In the genomic region with DNA sequence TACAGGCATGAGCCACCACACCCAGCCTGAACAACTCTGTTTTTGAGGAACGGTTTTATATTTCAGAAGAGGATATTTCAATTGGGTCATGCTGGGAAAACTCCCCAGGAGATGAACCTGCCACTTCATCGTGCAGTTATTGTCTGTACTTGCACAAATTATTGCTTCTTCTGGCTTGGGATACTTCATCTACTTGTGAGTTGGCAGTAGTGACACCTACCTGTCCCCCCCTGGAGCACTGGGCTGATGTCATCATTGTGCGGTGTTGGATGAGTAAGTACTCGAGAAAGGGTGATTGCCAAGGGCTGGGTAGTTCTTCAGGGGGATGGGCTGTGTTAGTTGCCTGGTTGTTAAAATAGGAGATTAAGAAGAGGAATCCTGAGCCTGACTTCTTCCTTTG, we compare ENCODE assay signal across 19 cellular contexts.
DNase-seq lines count a peak whose midpoint lies in the region; ATAC-seq and TF ChIP-seq lines count a peak whose summit lies in the region.
"Had no signal": no experiment of that assay in that cellular context is flagged by ENCODE, and none has a peak within 500 bp of the region (broad histone marks: within the 10 kb centered on the region; RNA-seq: fewer than 3 reads in every experiment).

No MANE protein-coding gene starts in this region.

- H3K27ac ChIP-seq in RWPE2 (ENCODE audit: poor library complexity, severe bottlenecking) (peak overlapping the region; percentile 4), prostate gland (no peak overlapping the region), H9 (ENCODE audit: insufficient read length, low read depth, low read length) (no peak overlapping the region)
- H3K27ac ChIP-seq: BLaER1, body of pancreas, VCaP had no signal

- no peak for TF ChIP-seq CTCF in RWPE2 (IDR thresholded peaks at IDR 0.05; ENCODE audit: poor library complexity, severe bottlenecking)
- TF ChIP-seq CTCF in prostate gland (IDR thresholded peaks at IDR 0.05): no peak
- TF ChIP-seq CTCF in H9 (conservative IDR thresholded peaks at IDR 0.05): no peak

- no peak overlapping the region for H2BK15ac ChIP-seq in H9 (ENCODE audit: low read depth, low read length)

- H3K14ac ChIP-seq in H9 (ENCODE audit: insufficient read depth, low read length): no peak overlapping the region

- no peak overlapping the region for H2AFZ ChIP-seq in H9 (ENCODE audit: low read length)

- H3K23me2 ChIP-seq in H9 (ENCODE audit: insufficient read length, low read depth, low read length, poor library complexity, severe bottlenecking): no peaks in the 10 kb centered on the region

- H3K27ac Mint-ChIP-seq in H9: no peak overlapping the region
- H3K27ac Mint-ChIP-seq: activated CD4-positive, alpha-beta T cell treated with anti-CD3 and anti-CD28 coated beads, Interleukin-2, amount 10 ng/mL, durations not matched to agents 7 days and 5 days; activated naive CD8-positive, alpha-beta T cell treated with anti-CD3 and anti-CD28 coated beads, Interleukin-2, amount 10 ng/mL, durations not matched to agents 7 days and 5 days; endodermal cell; T-helper 1 cell treated with Interleukin-12 subunit alpha and Interleukin-12 subunit beta and Interleukin-4 antibody, amounts not matched to agents 30 μg/mL and 1 μg/mL, for 36 hours had no signal

- no peak overlapping the region for H3K23ac ChIP-seq in H9 (ENCODE audit: insufficient read length, low read depth, low read length)

- no peaks in the 10 kb centered on the region for H3K79me1 ChIP-seq in H9 (ENCODE audit: insufficient read depth, low read depth, low read length, poor library complexity, severe bottlenecking)

- no peak overlapping the region for H2BK120ac ChIP-seq in H9 (ENCODE audit: low read depth, low read length, poor library complexity, severe bottlenecking)

- peaks cover 2% of the 10 kb centered on the region; the same call in 1 of the 2 replicates for H3K27me3 Mint-ChIP-seq in H9 (ENCODE audit: low read depth)
- H3K27me3 Mint-ChIP-seq: activated CD4-positive, alpha-beta T cell treated with anti-CD3 and anti-CD28 coated beads, Interleukin-2, amount 10 ng/mL, durations not matched to agents 7 days and 5 days had no signal

- H3K4me1 ChIP-seq in RWPE2 (ENCODE audit: insufficient read depth, poor library complexity, severe bottlenecking): peaks cover 9% of the 10 kb centered on the region
- H3K4me1 ChIP-seq in prostate gland (replicated peaks): no peaks in the 10 kb centered on the region
- no peaks in the 10 kb centered on the region for H3K4me1 ChIP-seq in H9 (ENCODE audit: insufficient read depth, low read length)
- H3K4me1 ChIP-seq: BLaER1, body of pancreas, Caco-2 had no signal

- WGBS in prostate gland: 96% methylated on average over 4 of the region's 4 CpGs
- no CpG with 5 or more reads among the region's 4 CpGs for WGBS in H9 (ENCODE audit: extremely low coverage, insufficient read length, low lambda C conversion rate)

- intact Hi-C loops in Right ventricle myocardium superior (cut with DNase I) (no loop called here), cardiac septum (cut with DNase I) (no loop called here), prostate gland (cut with DNase I) (no loop called here)

- H3K4me3 ChIP-seq in RWPE2 (ENCODE audit: severe bottlenecking) (no peak overlapping the region), prostate gland (no peak overlapping the region)
- H3K4me3 ChIP-seq: BLaER1, body of pancreas had no signal

- H3K9me3 Mint-ChIP-seq in H9: peaks cover 11 to 26% of the 10 kb centered on the region in 2 experiments
- H3K9me3 Mint-ChIP-seq: activated naive CD8-positive, alpha-beta T cell treated with anti-CD3 and anti-CD28 coated beads, Interleukin-2, amount 10 ng/mL, durations not matched to agents 7 days and 5 days had no signal

- no peak for TF ChIP-seq POLR2A in prostate gland (IDR thresholded peaks at IDR 0.05)

- H3K4me3 Mint-ChIP-seq in H9: no peak overlapping the region
- H3K4me3 Mint-ChIP-seq: activated CD4-positive, alpha-beta T cell treated with anti-CD3 and anti-CD28 coated beads, Interleukin-2, amount 10 ng/mL, durations not matched to agents 7 days and 5 days; activated naive CD8-positive, alpha-beta T cell treated with anti-CD3 and anti-CD28 coated beads, Interleukin-2, amount 10 ng/mL, durations not matched to agents 7 days and 5 days; endodermal cell; T-helper 1 cell treated with Interleukin-12 subunit alpha and Interleukin-12 subunit beta and Interleukin-4 antibody, amounts not matched to agents 30 μg/mL and 1 μg/mL, for 36 hours had no signal

- no peak overlapping the region for H3K4me2 ChIP-seq in H9 (ENCODE audit: insufficient read depth, insufficient read length, low read length)
- H3K4me2 ChIP-seq: BLaER1 had no signal

- H3T11ph ChIP-seq in H9 (ENCODE audit: low read length): no peak overlapping the region

- no peak overlapping the region for H4K8ac ChIP-seq in H9 (replicated peaks; ENCODE audit: insufficient read length, low read depth, low read length)

- no peaks in the 10 kb centered on the region for H3K27me3 ChIP-seq in RWPE2 (ENCODE audit: insufficient read depth, poor library complexity, severe bottlenecking)
- H3K27me3 ChIP-seq in prostate gland (replicated peaks; ENCODE audit: insufficient read depth): no peaks in the 10 kb centered on the region
- no peaks in the 10 kb centered on the region for H3K27me3 ChIP-seq in H9 (ENCODE audit: insufficient read depth, low read length)
- H3K27me3 ChIP-seq: BLaER1, body of pancreas had no signal

- no peaks in the 10 kb centered on the region for H3K4me1 Mint-ChIP-seq in H9
- H3K4me1 Mint-ChIP-seq: activated CD4-positive, alpha-beta T cell treated with anti-CD3 and anti-CD28 coated beads, Interleukin-2, amount 10 ng/mL, durations not matched to agents 7 days and 5 days; activated naive CD8-positive, alpha-beta T cell treated with anti-CD3 and anti-CD28 coated beads, Interleukin-2, amount 10 ng/mL, durations not matched to agents 7 days and 5 days; endodermal cell had no signal

- no peak overlapping the region for H4K91ac ChIP-seq in H9 (ENCODE audit: insufficient read length, low read depth, low read length)

- no peaks in the 10 kb centered on the region for H3K79me2 ChIP-seq in H9 (ENCODE audit: insufficient read depth, low read length)

- ATAC-seq in Right ventricle myocardium superior (ENCODE audit: poor library complexity) (peak; percentile 81), RWPE2 (ENCODE audit: low read depth) (peak; percentile 86)
- ATAC-seq: body of pancreas had no signal

- H3K36me3 ChIP-seq in RWPE2 (ENCODE audit: low read depth): no peaks in the 10 kb centered on the region
- H3K36me3 ChIP-seq in prostate gland: no peaks in the 10 kb centered on the region
- H3K36me3 ChIP-seq: BLaER1 had no signal

- no peak overlapping the region for H2BK20ac ChIP-seq in H9 (ENCODE audit: low read depth, low read length, poor library complexity, severe bottlenecking)

- no peaks in the 10 kb centered on the region for H4K20me1 ChIP-seq in H9 (ENCODE audit: control insufficient read depth, insufficient read depth, insufficient read length)
- H4K20me1 ChIP-seq: BLaER1 had no signal

- H4K5ac ChIP-seq in H9 (ENCODE audit: insufficient read length, low read depth, low read length): no peak overlapping the region

- H2AK5ac ChIP-seq in H9 (ENCODE audit: insufficient read length, low read length): no peak overlapping the region

- no peak overlapping the region for H3K18ac ChIP-seq in H9 (ENCODE audit: insufficient read length, low read depth, low read length)

- H3K36me3 Mint-ChIP-seq in H9 (ENCODE audit: insufficient read depth in 1 of 3, low read depth in 3 of 3): peaks cover 3 to 9% (median 7%) of the 10 kb centered on the region in 3 experiments
- H3K36me3 Mint-ChIP-seq: activated naive CD8-positive, alpha-beta T cell treated with anti-CD3 and anti-CD28 coated beads, Interleukin-2, amount 10 ng/mL, durations not matched to agents 7 days and 5 days had no signal

- H3K4ac ChIP-seq in H9 (ENCODE audit: low read depth, low read length): no peak overlapping the region

- no peak overlapping the region for H3K56ac ChIP-seq in H9 (ENCODE audit: insufficient read length, low read depth, low read length)

- H2BK5ac ChIP-seq in H9 (ENCODE audit: insufficient read length, low read length): no peak overlapping the region

- H3K9ac ChIP-seq in H9 (ENCODE audit: extremely low read depth, insufficient read length, low read length): no peak overlapping the region
- H3K9ac ChIP-seq: BLaER1 had no signal

- no peak overlapping the region for H2BK12ac ChIP-seq in H9 (ENCODE audit: insufficient read length, low read depth, low read length)

- H3K9me3 ChIP-seq in RWPE2 (ENCODE audit: severe bottlenecking): no peaks in the 10 kb centered on the region
- no peaks in the 10 kb centered on the region for H3K9me3 ChIP-seq in prostate gland
- H3K9me3 ChIP-seq in H9 (ENCODE audit: control insufficient read depth, low read depth, low read length): no peaks in the 10 kb centered on the region
- H3K9me3 ChIP-seq: body of pancreas, Caco-2 had no signal

- DNase-seq in Right ventricle myocardium superior: no peak
- DNase-seq in cardiac septum (ENCODE audit: low spot score): no peak
- no peak for DNase-seq in RWPE2 (ENCODE audit: low spot score)
- DNase-seq in glomerular visceral epithelial cell (ENCODE audit: extremely low spot score): peak; percentile 70
- no peak for DNase-seq in prostate gland (ENCODE audit: low spot score)
- no peak for DNase-seq in OCI-M2 (lab: John Stamatoyannopoulos, UW; ENCODE audit: unreplicated experiment)
- DNase-seq in ecto neural progenitor cell (ENCODE audit: low spot score): no peak
- DNase-seq in H9: no peak
- DNase-seq: activated CD4-positive, alpha-beta T cell treated with anti-CD3 and anti-CD28 coated beads, Interleukin-2, amount 10 ng/mL, durations not matched to agents 7 days and 5 days; activated CD8-positive, alpha-beta memory T cell treated with anti-CD3 and anti-CD28 coated beads, Interleukin-2, amount 50 U/mL, for 4 hours; activated effector memory CD4-positive, alpha-beta T cell treated with Interleukin-2 at 50 U/mL for 16 hours; activated naive CD8-positive, alpha-beta T cell treated with anti-CD3 and anti-CD28 coated beads, Interleukin-2, amount 10 ng/mL, durations not matched to agents 7 days and 5 days; body of pancreas; Caco-2; endodermal cell; NCI-H1930 had no signal
